Comparison of ENCODE assay signal across 7 cellular contexts in the genomic region with DNA sequence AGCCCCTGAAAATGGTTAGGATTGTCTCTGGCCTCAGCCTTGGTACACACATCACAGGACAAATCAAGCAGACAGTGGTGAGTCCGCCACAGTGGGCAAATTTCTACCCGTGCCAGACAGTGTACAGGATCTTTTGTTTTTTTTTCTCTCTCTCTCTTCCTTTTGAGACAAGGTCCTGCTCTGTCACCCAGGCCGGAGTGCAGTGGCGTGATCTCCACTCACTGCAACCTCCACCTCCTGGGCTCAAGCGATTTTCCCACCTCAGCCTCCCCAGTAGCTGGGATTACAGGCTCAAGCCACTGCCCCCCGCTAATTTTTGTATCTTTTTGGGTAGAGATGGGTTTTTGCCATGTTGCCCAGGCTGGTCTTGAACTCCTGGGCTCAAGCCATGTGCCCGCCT. TPM values are rescaled to one million over a fixed set of nuclear protein-coding genes. Genes with fewer than 3 reads are reported as not detected.
A peak's percentile ranks its signal among the peaks of the same experiment; 100 is the strongest.
DNase-seq lines count a peak whose midpoint lies in the region; ATAC-seq and TF ChIP-seq lines count a peak whose summit lies in the region.
"Not testable (repeated sequence)": the region's sequence is repeated elsewhere in the genome, so short reads cannot be mapped to it uniquely, and the experiment has no call there.

No MANE protein-coding gene starts in this region.

- CTCF ChIA-PET in CD4-positive, alpha-beta memory T cell (lab: Charles Lee; ENCODE audit: partially characterized antibody): interaction anchor here (1.1 kb wide), 2 partner anchors 16 to 118 kb away, joined by 4 to 6 read pairs; a partner anchor contains a TSS
- CTCF ChIA-PET in activated B cell treated with CpG ODN at 0.5 μM for 24 hours (lab: Charles Lee): interaction anchor here (1.3 to 7.2 kb wide), 5 partner anchors 341 to 518 kb away, joined by 5 to 96 read pairs (median 10); no protein-coding TSS in a partner anchor

- H3K27ac ChIP-seq in CD4-positive, alpha-beta memory T cell (ENCODE audit: low read depth, low read length): not testable (repeated sequence)

- peaks cover 41% of the 10 kb centered on the region for H3K4me1 ChIP-seq in CD4-positive, alpha-beta memory T cell (ENCODE audit: insufficient read depth, low read length)

- DNase-seq in CD4-positive, alpha-beta memory T cell; activated B cell treated with CpG ODN at 0.5 μM for 24 hours; central memory CD8-positive, alpha-beta T cell (ENCODE audit: low spot score in 2 of 2); naive B cell; stimulated activated effector memory CD8-positive, alpha-beta T cell treated with anti-CD3 and anti-CD28 coated beads, Interleukin-12 subunit alpha, Interleukin-12 subunit beta, amount 100 ng/mL, for 72 hours (ENCODE audit: low spot score in 2 of 2): not testable (repeated sequence)

- peaks cover 12 to 23% of the 10 kb centered on the region in 2 donors for H3K27me3 Mint-ChIP-seq in CD4-positive, alpha-beta memory T cell
- H3K27me3 Mint-ChIP-seq in activated B cell treated with CpG ODN at 0.5 μM for 24 hours (peaks cover 12% of the 10 kb centered on the region), naive B cell (peaks cover 16 to 31% (median 26%) of the 10 kb centered on the region in 3 donors), nephron (ENCODE audit: low read depth) (peaks cover 49% of the 10 kb centered on the region)
- peaks cover 22% of the 10 kb centered on the region for H3K27me3 Mint-ChIP-seq in activated T-helper 17 cell treated with anti-CD3 and anti-CD28 coated beads, Interleukin-2, amount 50 U/mL, for 72 hours
- peaks cover 38% of the 10 kb centered on the region for H3K27me3 Mint-ChIP-seq in central memory CD8-positive, alpha-beta T cell

- POLR2A ChIA-PET in CD4-positive, alpha-beta memory T cell (lab: Charles Lee; ENCODE audit: partially characterized antibody): interaction anchor here (1.7 kb wide), 1 partner anchor 50 kb away, joined by 4 read pairs; a partner anchor contains a TSS
- POLR2A ChIA-PET in activated B cell treated with CpG ODN at 0.5 μM for 24 hours (lab: Charles Lee): interaction anchor here (1.0 kb wide), 1 partner anchor 508 kb away, joined by 6 read pairs; no protein-coding TSS in a partner anchor

- H3K4me1 Mint-ChIP-seq in CD4-positive, alpha-beta memory T cell: peaks cover 15 to 60% (median 29%) of the 10 kb centered on the region in 4 donors
- peaks cover 44% of the 10 kb centered on the region for H3K4me1 Mint-ChIP-seq in activated B cell treated with CpG ODN at 0.5 μM for 24 hours
- H3K4me1 Mint-ChIP-seq in activated T-helper 17 cell treated with anti-CD3 and anti-CD28 coated beads, Interleukin-2, amount 50 U/mL, for 72 hours: peaks cover 18% of the 10 kb centered on the region
- H3K4me1 Mint-ChIP-seq in central memory CD8-positive, alpha-beta T cell: peaks cover 24% of the 10 kb centered on the region
- peaks cover 24 to 49% (median 43%) of the 10 kb centered on the region in 3 donors for H3K4me1 Mint-ChIP-seq in naive B cell
- peaks cover 25% of the 10 kb centered on the region for H3K4me1 Mint-ChIP-seq in nephron
- peaks cover 36% of the 10 kb centered on the region for H3K4me1 Mint-ChIP-seq in stimulated activated effector memory CD8-positive, alpha-beta T cell treated with anti-CD3 and anti-CD28 coated beads, Interleukin-12 subunit alpha, Interleukin-12 subunit beta, amount 100 ng/mL, for 72 hours

- TF ChIP-seq CTCF in activated B cell treated with CpG ODN at 0.5 μM for 24 hours (IDR thresholded peaks at IDR 0.05); nephron (IDR thresholded peaks at IDR 0.05; ENCODE audit: unreplicated experiment in 3 of 3): not testable (repeated sequence)

- not testable (repeated sequence) for H3K9me3 Mint-ChIP-seq in CD4-positive, alpha-beta memory T cell; activated B cell treated with CpG ODN at 0.5 μM for 24 hours; activated T-helper 17 cell treated with anti-CD3 and anti-CD28 coated beads, Interleukin-2, amount 50 U/mL, for 72 hours; central memory CD8-positive, alpha-beta T cell; naive B cell; nephron; stimulated activated effector memory CD8-positive, alpha-beta T cell treated with anti-CD3 and anti-CD28 coated beads, Interleukin-12 subunit alpha, Interleukin-12 subunit beta, amount 100 ng/mL, for 72 hours

- peak overlapping the region in 5 of 8 donors; percentile 28 to 53 (median 46) for H3K4me3 Mint-ChIP-seq in CD4-positive, alpha-beta memory T cell
- H3K4me3 Mint-ChIP-seq in activated B cell treated with CpG ODN at 0.5 μM for 24 hours (peak overlapping the region; percentile 11), naive B cell (peak overlapping the region in 6 of 8 donors; percentile 48 to 81 (median 73)), nephron (peak overlapping the region in 2 of 3 experiments; percentile 15 to 38)
- H3K4me3 Mint-ChIP-seq in activated T-helper 17 cell treated with anti-CD3 and anti-CD28 coated beads, Interleukin-2, amount 50 U/mL, for 72 hours: peak overlapping the region; percentile 68
- peak overlapping the region; percentile 60 for H3K4me3 Mint-ChIP-seq in central memory CD8-positive, alpha-beta T cell
- H3K4me3 Mint-ChIP-seq in stimulated activated effector memory CD8-positive, alpha-beta T cell treated with anti-CD3 and anti-CD28 coated beads, Interleukin-12 subunit alpha, Interleukin-12 subunit beta, amount 100 ng/mL, for 72 hours: peak overlapping the region; percentile 60

- not testable (repeated sequence) for H3K4me3 ChIP-seq in CD4-positive, alpha-beta memory T cell (ENCODE audit: low read length in 2 of 2)

- not testable (repeated sequence) for H3K36me3 ChIP-seq in CD4-positive, alpha-beta memory T cell (ENCODE audit: insufficient read depth, low read length)

- not testable (repeated sequence) for H3K9me3 ChIP-seq in CD4-positive, alpha-beta memory T cell (ENCODE audit: control insufficient read depth in 1 of 2, low read length in 2 of 2)

- not testable (repeated sequence) for ATAC-seq in activated B cell treated with CpG ODN at 0.5 μM for 24 hours (ENCODE audit: low read depth); activated T-helper 17 cell treated with anti-CD3 and anti-CD28 coated beads, Interleukin-2, amount 50 U/mL, for 72 hours (replicated peaks); central memory CD8-positive, alpha-beta T cell (replicated peaks; ENCODE audit: extremely low read depth, poor library complexity, severe bottlenecking); naive B cell (ENCODE audit: low read depth in 2 of 2); stimulated activated effector memory CD8-positive, alpha-beta T cell treated with anti-CD3 and anti-CD28 coated beads, Interleukin-12 subunit alpha, Interleukin-12 subunit beta, amount 100 ng/mL, for 72 hours

- peak overlapping the region in 2 of 7 donors; percentile 17 to 71 for H3K27ac Mint-ChIP-seq in CD4-positive, alpha-beta memory T cell
- H3K27ac Mint-ChIP-seq in activated B cell treated with CpG ODN at 0.5 μM for 24 hours; activated T-helper 17 cell treated with anti-CD3 and anti-CD28 coated beads, Interleukin-2, amount 50 U/mL, for 72 hours; central memory CD8-positive, alpha-beta T cell (ENCODE audit: low read depth); nephron; stimulated activated effector memory CD8-positive, alpha-beta T cell treated with anti-CD3 and anti-CD28 coated beads, Interleukin-12 subunit alpha, Interleukin-12 subunit beta, amount 100 ng/mL, for 72 hours: not testable (repeated sequence)
- peak overlapping the region in 2 of 6 donors; percentile 30 to 82 for H3K27ac Mint-ChIP-seq in naive B cell

- intact Hi-C loops in CD4-positive, alpha-beta memory T cell (cut with micrococcal nuclease): not testable (repeated sequence)
- intact Hi-C loops in activated B cell treated with CpG ODN at 0.5 μM for 24 hours (cut with micrococcal nuclease): loop anchor here (5.0 kb wide), 3 partner anchors 337 to 537 kb away; no protein-coding TSS in a partner anchor

- peaks cover 0 to 11% of the 10 kb centered on the region in 2 donors for H3K36me3 Mint-ChIP-seq in CD4-positive, alpha-beta memory T cell
- H3K36me3 Mint-ChIP-seq in activated B cell treated with CpG ODN at 0.5 μM for 24 hours (ENCODE audit: low read depth); central memory CD8-positive, alpha-beta T cell (ENCODE audit: insufficient read depth); naive B cell: not testable (repeated sequence)
- H3K36me3 Mint-ChIP-seq in activated T-helper 17 cell treated with anti-CD3 and anti-CD28 coated beads, Interleukin-2, amount 50 U/mL, for 72 hours (ENCODE audit: low read depth): peaks cover 19% of the 10 kb centered on the region
- H3K36me3 Mint-ChIP-seq in nephron (ENCODE audit: low read depth): peaks cover 14% of the 10 kb centered on the region
- peaks cover 25% of the 10 kb centered on the region for H3K36me3 Mint-ChIP-seq in stimulated activated effector memory CD8-positive, alpha-beta T cell treated with anti-CD3 and anti-CD28 coated beads, Interleukin-12 subunit alpha, Interleukin-12 subunit beta, amount 100 ng/mL, for 72 hours

- H3K27me3 ChIP-seq in CD4-positive, alpha-beta memory T cell (ENCODE audit: insufficient read depth, low read length): peaks cover 10% of the 10 kb centered on the region

RNA-seq across cellular contexts. Expression of a gene that starts 2.5 kb away (rescaled TPM):
- total RNA-seq in CD4-positive, alpha-beta memory T cell: 10 to 100 TPM; 66.6 to 68.3 TPM
- polyA plus RNA-seq in CD4-positive, alpha-beta memory T cell: 10 to 100 TPM; 87.6 to 94.6 TPM
- total RNA-seq in activated B cell treated with CpG ODN at 0.5 μM for 24 hours: 35.5 and 37.0 TPM in 2 replicates
- total RNA-seq in activated T-helper 17 cell treated with anti-CD3 and anti-CD28 coated beads, Interleukin-2, amount 50 U/mL, for 72 hours: 10 to 100 TPM; 47.9 to 57.6 TPM
- polyA plus RNA-seq in naive B cell (ENCODE audit: low read depth in 6 of 6): 10 to 100 TPM; 72.3 to 99.5 (median 88.4) TPM

RNA-seq across cellular contexts. Expression of a gene that starts 50.6 kb away (rescaled TPM):
- total RNA-seq in CD4-positive, alpha-beta memory T cell: 10 to 100 TPM; 79.2 to 85.8 TPM
- 1 to 10 TPM; 4.7 to 7.4 TPM for polyA plus RNA-seq in CD4-positive, alpha-beta memory T cell
- total RNA-seq in activated B cell treated with CpG ODN at 0.5 μM for 24 hours: 70.8 and 85.6 TPM in 2 replicates
- total RNA-seq in activated T-helper 17 cell treated with anti-CD3 and anti-CD28 coated beads, Interleukin-2, amount 50 U/mL, for 72 hours: 100 to 1,000 TPM in 1 of 2 donors, 10 to 100 TPM in 1; 98.8 to 171 TPM
- polyA plus RNA-seq in naive B cell (ENCODE audit: low read depth in 6 of 6): 1 to 10 TPM; 1.3 to 8.6 (median 4.9) TPM

RNA-seq across cellular contexts. Expression of a gene that starts 50.8 kb away (rescaled TPM):
- 1 to 10 TPM; 4.7 to 5.1 TPM for total RNA-seq in CD4-positive, alpha-beta memory T cell
- polyA plus RNA-seq in CD4-positive, alpha-beta memory T cell: 10 to 100 TPM in 1 of 2 donors, 1 to 10 TPM in 1; 5.3 to 14.2 TPM
- total RNA-seq in activated B cell treated with CpG ODN at 0.5 μM for 24 hours: 18.2 and 20.7 TPM in 2 replicates
- 10 to 100 TPM in 1 of 2 donors, 1 to 10 TPM in 1; 9.0 to 22.2 TPM for total RNA-seq in activated T-helper 17 cell treated with anti-CD3 and anti-CD28 coated beads, Interleukin-2, amount 50 U/mL, for 72 hours
- 10 to 100 TPM in 4 of 6 donors, 1 to 10 TPM in 2; 9.3 to 35.0 (median 12.4) TPM for polyA plus RNA-seq in naive B cell (ENCODE audit: low read depth in 6 of 6)

Comparison
In these comparisons a context has a peak if more than half of its experiments do, and no peak if none do; other contexts are left out.
1. H3K4me3 Mint-ChIP-seq: peak in every context shown above with its lines; median percentile 73 in naive B cell; 68 in activated T-helper 17 cell treated with anti-CD3 and anti-CD28 coated beads, Interleukin-2, amount 50 U/mL, for 72 hours; 60 in central memory CD8-positive, alpha-beta T cell; 60 in stimulated activated effector memory CD8-positive, alpha-beta T cell treated with anti-CD3 and anti-CD28 coated beads, Interleukin-12 subunit alpha, Interleukin-12 subunit beta, amount 100 ng/mL, for 72 hours; 46 in CD4-positive, alpha-beta memory T cell; 26 in nephron; 11 in activated B cell treated with CpG ODN at 0.5 μM for 24 hours.